In the genomic region with DNA sequence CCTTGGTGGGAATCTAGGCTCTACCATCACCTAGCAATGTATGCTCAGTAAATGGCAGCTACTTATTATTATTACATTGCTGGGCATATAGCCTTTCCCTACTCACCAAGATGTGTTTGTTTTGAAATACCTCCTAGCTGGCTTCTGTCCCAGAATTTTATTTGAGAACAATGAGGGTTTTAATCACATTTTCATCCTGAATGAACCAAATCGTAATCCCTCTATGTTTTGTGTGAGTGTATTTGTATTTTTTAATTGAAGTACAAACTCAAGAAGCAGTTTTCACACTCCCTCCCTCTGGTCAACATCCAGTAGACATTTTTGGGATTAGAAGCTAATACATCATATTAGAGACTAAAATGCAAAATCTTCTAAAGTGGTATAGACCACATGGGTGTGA, we compare ENCODE assay signal across 18 cellular contexts. TPM values are rescaled to one million over a fixed set of nuclear protein-coding genes. Genes with fewer than 3 reads are reported as not detected.
DNase-seq lines count a peak whose midpoint lies in the region; ATAC-seq and TF ChIP-seq lines count a peak whose summit lies in the region.
"Had no signal": no experiment of that assay in that cellular context is flagged by ENCODE, and none has a peak within 500 bp of the region (broad histone marks: within the 10 kb centered on the region; RNA-seq: fewer than 3 reads in every experiment).

No MANE protein-coding gene starts in this region.

- H3K36me3 ChIP-seq in stomach = no peaks in the 10 kb centered on the region
- H3K36me3 ChIP-seq: ascending aorta, left lung, spleen, upper lobe of left lung had no signal

- TF ChIP-seq EP300 in stomach (IDR thresholded peaks at IDR 0.05) = no peak

- DNase-seq in NCI-H748 (lab: John Stamatoyannopoulos, UW; ENCODE audit: unreplicated experiment) (peak; percentile 15), NCI-H748 treated with DMSO at 0.1 percent for 48 hours (lab: John Stamatoyannopoulos, UW) (no peak), amniotic epithelial cell (ENCODE audit: low read depth) (peak; percentile 52), fibroblast of peridontal ligament (ENCODE audit: extremely low read depth) (peak; percentile 58), stomach (no peak), iPS-NIHi11 (ENCODE audit: low spot score) (no peak)
- DNase-seq in NK-92 treated with Interleukin-12 subunit alpha and Interleukin-12 subunit beta, amount 100 ng/mL, for 24 hours (lab: John Stamatoyannopoulos, UW) = no peak
- DNase-seq: 8988T; activated CD4-positive, alpha-beta T cell treated with anti-CD3 and anti-CD28 coated beads for 36 hours; DMS53; HCEC 1CT; left lung; SHP77; spleen; stimulated activated naive B cell treated with anti-CD40 and anti-IgM and Interleukin-4, amounts not matched to agents 10 μg/mL and 1 μg/mL and 100 μg/mL, for 72 hours had no signal

- H3K27me3 ChIP-seq in stomach = no peaks in the 10 kb centered on the region
- H3K27me3 ChIP-seq: ascending aorta, upper lobe of left lung had no signal

- no peak for TF ChIP-seq POLR2A in stomach (IDR thresholded peaks at IDR 0.05)

- peaks cover 27 to 90% (median 62%) of the 10 kb centered on the region in 4 donors for H3K4me1 ChIP-seq in stomach

- no peak for ATAC-seq in GM18870 (IDR thresholded peaks at IDR 0.05; ENCODE audit: unreplicated experiment)
- ATAC-seq: activated CD4-positive, alpha-beta T cell treated with anti-CD3 and anti-CD28 coated beads for 36 hours; left lung; stimulated activated naive B cell treated with anti-CD40 and anti-IgM and Interleukin-4, amounts not matched to agents 10 μg/mL and 1 μg/mL and 100 μg/mL, for 72 hours had no signal

- H3K27ac ChIP-seq in stomach = peak overlapping the region in 4 of 5 donors; percentile 68 to 85 (median 74)
- H3K27ac ChIP-seq: ascending aorta, left lung had no signal

- WGBS in stomach, 5 donors = 15 to 28% (median 23%) methylated on average over 1 of the region's 1 CpG

- no peaks in the 10 kb centered on the region for H3K9me3 ChIP-seq in stomach
- H3K9me3 ChIP-seq: ascending aorta, left lung, spleen, upper lobe of left lung had no signal

- no peak for TF ChIP-seq CTCF in stomach (IDR thresholded peaks at IDR 0.05)

- intact Hi-C loops in stomach (cut with DNase I; ENCODE audit: low total_unique reads) = no loop called here

- H3K4me3 ChIP-seq in stomach = no peak overlapping the region
- H3K4me3 ChIP-seq: ascending aorta, left lung, spleen, upper lobe of left lung had no signal

RNA-seq across cellular contexts. Expression of gene SLC7A8, which starts 7.6 kb away (rescaled TPM):
- 100 to 1,000 TPM in 1 of 5 donors, 10 to 100 TPM in 3, 1 to 10 TPM in 1; 1.2 to 102 (median 43.7) TPM for total RNA-seq in stomach
- 10 to 100 TPM; 22.1 to 33.9 (median 22.4) TPM for polyA plus RNA-seq in stomach

RNA-seq across cellular contexts. Expression of gene CEBPE, which starts 56.8 kb away (rescaled TPM):
- not detected for total RNA-seq in stomach
- polyA plus RNA-seq in stomach = under 1 TPM in 1 of 3 donors, not detected in 2; 0.37 TPM
- total RNA-seq: ascending aorta had no signal

Comparison
In these comparisons a context has a peak if more than half of its experiments do, and no peak if none do; other contexts are left out.
1. DNase-seq: peak in NCI-H748 (single experiment), amniotic epithelial cell (single experiment) and fibroblast of peridontal ligament (single experiment); none in NCI-H748 treated with DMSO at 0.1 percent for 48 hours (single experiment), stomach (single experiment), iPS-NIHi11 (single experiment) and NK-92 treated with Interleukin-12 subunit alpha and Interleukin-12 subunit beta, amount 100 ng/mL, for 24 hours (single experiment).